In the genomic region with DNA sequence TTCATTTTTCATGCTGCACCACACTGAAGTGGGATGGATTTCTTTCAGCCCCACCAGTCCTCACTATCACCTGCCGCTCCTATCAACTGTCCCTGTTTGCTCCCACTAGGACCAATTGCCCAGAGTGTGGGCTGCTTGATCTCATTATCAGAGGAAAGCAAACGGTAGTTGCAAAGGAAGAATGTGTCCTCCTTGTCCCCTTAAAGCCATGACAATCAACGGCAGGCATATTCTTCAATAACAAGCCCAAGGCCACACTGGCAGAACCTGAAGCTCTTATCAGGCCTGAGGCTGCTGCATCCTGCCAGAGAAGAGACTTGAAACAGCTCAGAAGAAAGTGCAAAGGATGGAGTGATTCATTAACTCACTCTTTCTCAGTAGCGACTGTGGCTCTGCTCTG, we compare ENCODE assay signal across 20 cellular contexts.
"Had no signal": no experiment of that assay in that cellular context is flagged by ENCODE, and none has a peak within 500 bp of the region (broad histone marks: within the 10 kb centered on the region; RNA-seq: fewer than 3 reads in every experiment).

No MANE protein-coding gene starts in this region.

- H3K36me3 Mint-ChIP-seq: activated CD4-positive, alpha-beta memory T cell treated with anti-CD3 and anti-CD28 coated beads for 36 hours; naive thymus-derived CD4-positive, alpha-beta T cell had no signal

- H3K4me1 ChIP-seq: right atrium auricular region had no signal

- H3K27ac ChIP-seq: right atrium auricular region, tibial artery had no signal

- H3K4me3 Mint-ChIP-seq: activated B cell treated with CpG ODN at 0.5 μM for 24 hours; activated CD4-positive, alpha-beta memory T cell treated with anti-CD3 and anti-CD28 coated beads for 36 hours; effector memory CD8-positive, alpha-beta T cell; naive thymus-derived CD4-positive, alpha-beta T cell; T-helper 1 cell treated with Interleukin-12 subunit alpha and Interleukin-12 subunit beta and Interleukin-4 antibody, amounts not matched to agents 30 μg/mL and 1 μg/mL, for 36 hours had no signal

- H3K4me3 ChIP-seq: body of pancreas, right atrium auricular region, tibial artery had no signal

- H3K9me3 Mint-ChIP-seq: activated B cell treated with CpG ODN at 0.5 μM for 24 hours; activated CD4-positive, alpha-beta memory T cell treated with anti-CD3 and anti-CD28 coated beads for 36 hours; activated T-helper 2 cell treated with anti-CD3 and anti-CD28 coated beads, Interferon-gamma antibody, Interleukin-2, Interleukin-4, amounts not matched to agents 10 μg/mL and 5 μg/mL and 100 μg/mL, durations not matched to agents 14 hours and 24 hours and 36 hours; effector memory CD8-positive, alpha-beta T cell; naive thymus-derived CD4-positive, alpha-beta T cell; T-helper 1 cell treated with Interleukin-12 subunit alpha and Interleukin-12 subunit beta and Interleukin-4 antibody, amounts not matched to agents 30 μg/mL and 1 μg/mL, for 36 hours had no signal

- FAIRE-seq: urothelium cell line had no signal

- H3K27me3 Mint-ChIP-seq: activated CD4-positive, alpha-beta memory T cell treated with anti-CD3 and anti-CD28 coated beads for 36 hours; naive thymus-derived CD4-positive, alpha-beta T cell had no signal

- H3K9me3 ChIP-seq: body of pancreas, right atrium auricular region, tibial artery had no signal

- H3K27ac Mint-ChIP-seq: activated B cell treated with CpG ODN at 0.5 μM for 24 hours; activated CD4-positive, alpha-beta memory T cell treated with anti-CD3 and anti-CD28 coated beads for 36 hours; activated T-helper 2 cell treated with anti-CD3 and anti-CD28 coated beads, Interferon-gamma antibody, Interleukin-2, Interleukin-4, amounts not matched to agents 10 μg/mL and 5 μg/mL and 100 μg/mL, durations not matched to agents 14 hours and 24 hours and 36 hours; effector memory CD8-positive, alpha-beta T cell; naive thymus-derived CD4-positive, alpha-beta T cell; T-helper 1 cell treated with Interleukin-12 subunit alpha and Interleukin-12 subunit beta and Interleukin-4 antibody, amounts not matched to agents 30 μg/mL and 1 μg/mL, for 36 hours had no signal

- H3K36me3 ChIP-seq: right atrium auricular region, tibial artery had no signal

- H3K27me3 ChIP-seq: body of pancreas, right atrium auricular region, tibial artery had no signal

- ATAC-seq: body of pancreas; effector memory CD8-positive, alpha-beta T cell; naive thymus-derived CD4-positive, alpha-beta T cell; stimulated activated naive CD8-positive, alpha-beta T cell treated with anti-CD3 and anti-CD28 coated beads, Interleukin-15, Interleukin-2, amounts not matched to agents 100 U/mL and 50 U/mL, for 24 hours had no signal

- H3K4me1 Mint-ChIP-seq: activated B cell treated with CpG ODN at 0.5 μM for 24 hours had no signal

- DNase-seq: activated B cell treated with CpG ODN at 0.5 μM for 24 hours; activated CD4-positive, alpha-beta memory T cell treated with anti-CD3 and anti-CD28 coated beads for 36 hours; activated CD4-positive, alpha-beta T cell treated with anti-CD3 and anti-CD28 coated beads for 4 hours; activated naive CD4-positive, alpha-beta T cell treated with Interleukin-2 at 50 U/mL for 16 hours; activated T-cell treated with anti-CD3 and anti-CD28 coated beads, Interleukin-2, amount 50 U/mL, for 1 hour; body of pancreas; dermis blood vessel endothelial cell; effector memory CD8-positive, alpha-beta T cell; foreskin fibroblast; mesenchymal stem cell; naive thymus-derived CD4-positive, alpha-beta T cell; posterior cingulate gyrus; stimulated activated CD4-positive, alpha-beta T cell treated with anti-CD3 and anti-CD28 coated beads, Interleukin-2, amount 100 ng/mL, for 24 hours; stimulated activated naive CD8-positive, alpha-beta T cell treated with anti-CD3 and anti-CD28 coated beads, Interleukin-15, Interleukin-2, amounts not matched to agents 100 U/mL and 50 U/mL, for 24 hours; substantia nigra; tibial artery had no signal
